In genomic region chr1:29686012-29686930, GRCh38 we compare ENCODE assay signal across 1 cellular context.
TF ChIP-seq lines count a peak whose summit lies in the region.

No MANE protein-coding gene starts in this region.

TF ChIP-seq in IMR-90, 13 proteins besides CTCF, POLR2A, EP300 and RAD21 (continued from another document):
- TF ChIP-seq, protein P1, sequence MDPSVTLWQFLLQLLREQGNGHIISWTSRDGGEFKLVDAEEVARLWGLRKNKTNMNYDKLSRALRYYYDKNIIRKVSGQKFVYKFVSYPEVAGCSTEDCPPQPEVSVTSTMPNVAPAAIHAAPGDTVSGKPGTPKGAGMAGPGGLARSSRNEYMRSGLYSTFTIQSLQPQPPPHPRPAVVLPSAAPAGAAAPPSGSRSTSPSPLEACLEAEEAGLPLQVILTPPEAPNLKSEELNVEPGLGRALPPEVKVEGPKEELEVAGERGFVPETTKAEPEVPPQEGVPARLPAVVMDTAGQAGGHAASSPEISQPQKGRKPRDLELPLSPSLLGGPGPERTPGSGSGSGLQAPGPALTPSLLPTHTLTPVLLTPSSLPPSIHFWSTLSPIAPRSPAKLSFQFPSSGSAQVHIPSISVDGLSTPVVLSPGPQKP (IDR thresholded peaks at IDR 0.05; ENCODE audit: borderline replicate concordance, low read depth, low read length), result no peak
- TF ChIP-seq FOS (IDR thresholded peaks at IDR 0.05; ENCODE audit: low read depth, low read length) (no peak), NFE2L2 (IDR thresholded peaks at IDR 0.05; ENCODE audit: low read depth, low read length) (no peak), MAFK (IDR thresholded peaks at IDR 0.05; ENCODE audit: low read depth, low read length) (no peak), RFX5 (IDR thresholded peaks at IDR 0.05; ENCODE audit: low read depth, low read length) (no peak), CEBPB (IDR thresholded peaks at IDR 0.05; ENCODE audit: low read depth, low read length) (no peak), CHD1 (IDR thresholded peaks at IDR 0.05; ENCODE audit: low read depth, low read length) (no peak), SMC3 (IDR thresholded peaks at IDR 0.05; ENCODE audit: low read depth, low read length) (no peak), MAZ (IDR thresholded peaks at IDR 0.05; ENCODE audit: borderline replicate concordance, low read depth, low read length) (no peak), MXI1 (IDR thresholded peaks at IDR 0.05; ENCODE audit: borderline replicate concordance, low read depth, low read length) (no peak), RCOR1 (IDR thresholded peaks at IDR 0.05; ENCODE audit: insufficient replicate concordance, low read length) (no peak)
- TF ChIP-seq, protein P2, sequence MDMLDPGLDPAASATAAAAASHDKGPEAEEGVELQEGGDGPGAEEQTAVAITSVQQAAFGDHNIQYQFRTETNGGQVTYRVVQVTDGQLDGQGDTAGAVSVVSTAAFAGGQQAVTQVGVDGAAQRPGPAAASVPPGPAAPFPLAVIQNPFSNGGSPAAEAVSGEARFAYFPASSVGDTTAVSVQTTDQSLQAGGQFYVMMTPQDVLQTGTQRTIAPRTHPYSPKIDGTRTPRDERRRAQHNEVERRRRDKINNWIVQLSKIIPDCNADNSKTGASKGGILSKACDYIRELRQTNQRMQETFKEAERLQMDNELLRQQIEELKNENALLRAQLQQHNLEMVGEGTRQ (IDR thresholded peaks at IDR 0.05; ENCODE audit: low read depth, low read length), result no peak
